ENCODE assay signal across 2 cellular contexts in genomic region chr1:117959364-117959763, GRCh38.
TF ChIP-seq lines count a peak whose summit lies in the region.

No MANE protein-coding gene starts in this region.

TF ChIP-seq in K562, 482 proteins besides CTCF, POLR2A, EP300 and RAD21:
- TF ChIP-seq ZNF134 (CRISPR knock-in tag; conservative IDR thresholded peaks at IDR 0.05) (no peak), WHSC1 (IDR thresholded peaks at IDR 0.05; ENCODE audit: low read length) (no peak), HMGXB4 (CRISPR knock-in tag; IDR thresholded peaks at IDR 0.05) (no peak), NR2F6 (CRISPR knock-in tag; IDR thresholded peaks at IDR 0.05) (no peak), KLF6 (CRISPR knock-in tag; IDR thresholded peaks at IDR 0.05; ENCODE audit: borderline replicate concordance) (no peak), ZNF24 (IDR thresholded peaks at IDR 0.05) (no peak), AFF4 (CRISPR knock-in tag; IDR thresholded peaks at IDR 0.05) (no peak), SIRT6 (IDR thresholded peaks at IDR 0.05; ENCODE audit: low read depth, low read length) (no peak), E2F4 (CRISPR knock-in tag; IDR thresholded peaks at IDR 0.05; ENCODE audit: low read depth) (no peak), TEAD1 (CRISPR knock-in tag; IDR thresholded peaks at IDR 0.05) (no peak), TOE1 (IDR thresholded peaks at IDR 0.05; ENCODE audit: borderline replicate concordance) (no peak), TOE1 (CRISPR knock-in tag; IDR thresholded peaks at IDR 0.05; ENCODE audit: borderline replicate concordance, low read depth) (no peak), STAG1 (CRISPR knock-in tag; IDR thresholded peaks at IDR 0.05; ENCODE audit: borderline replicate concordance) (no peak), ZNF3 (CRISPR knock-in tag; IDR thresholded peaks at IDR 0.05) (no peak), SAFB2 (IDR thresholded peaks at IDR 0.05; ENCODE audit: borderline replicate concordance, low read depth, low read length, severe bottlenecking) (no peak), CHD2 (IDR thresholded peaks at IDR 0.05; ENCODE audit: low read depth, low read length) (no peak)

TF ChIP-seq in GM23338, 12 proteins besides CTCF, POLR2A, EP300 and RAD21:
- no peak for TF ChIP-seq CREB1 (CRISPR knock-in tag; IDR thresholded peaks at IDR 0.05; ENCODE audit: low read depth)
- TF ChIP-seq EZH2phosphoT487 (IDR thresholded peaks at IDR 0.05; ENCODE audit: unreplicated experiment) = no peak
- no peak for TF ChIP-seq STAT1 (IDR thresholded peaks at IDR 0.05; ENCODE audit: unreplicated experiment)
- no peak for TF ChIP-seq ZNF331 (CRISPR knock-in tag; IDR thresholded peaks at IDR 0.05; ENCODE audit: low read depth)
- no peak for TF ChIP-seq JUNB (IDR thresholded peaks at IDR 0.05; ENCODE audit: unreplicated experiment)
- no peak for TF ChIP-seq ZNF114 (CRISPR knock-in tag; IDR thresholded peaks at IDR 0.05)
